ENCODE assay signal across 13 cellular contexts in the genomic region with DNA sequence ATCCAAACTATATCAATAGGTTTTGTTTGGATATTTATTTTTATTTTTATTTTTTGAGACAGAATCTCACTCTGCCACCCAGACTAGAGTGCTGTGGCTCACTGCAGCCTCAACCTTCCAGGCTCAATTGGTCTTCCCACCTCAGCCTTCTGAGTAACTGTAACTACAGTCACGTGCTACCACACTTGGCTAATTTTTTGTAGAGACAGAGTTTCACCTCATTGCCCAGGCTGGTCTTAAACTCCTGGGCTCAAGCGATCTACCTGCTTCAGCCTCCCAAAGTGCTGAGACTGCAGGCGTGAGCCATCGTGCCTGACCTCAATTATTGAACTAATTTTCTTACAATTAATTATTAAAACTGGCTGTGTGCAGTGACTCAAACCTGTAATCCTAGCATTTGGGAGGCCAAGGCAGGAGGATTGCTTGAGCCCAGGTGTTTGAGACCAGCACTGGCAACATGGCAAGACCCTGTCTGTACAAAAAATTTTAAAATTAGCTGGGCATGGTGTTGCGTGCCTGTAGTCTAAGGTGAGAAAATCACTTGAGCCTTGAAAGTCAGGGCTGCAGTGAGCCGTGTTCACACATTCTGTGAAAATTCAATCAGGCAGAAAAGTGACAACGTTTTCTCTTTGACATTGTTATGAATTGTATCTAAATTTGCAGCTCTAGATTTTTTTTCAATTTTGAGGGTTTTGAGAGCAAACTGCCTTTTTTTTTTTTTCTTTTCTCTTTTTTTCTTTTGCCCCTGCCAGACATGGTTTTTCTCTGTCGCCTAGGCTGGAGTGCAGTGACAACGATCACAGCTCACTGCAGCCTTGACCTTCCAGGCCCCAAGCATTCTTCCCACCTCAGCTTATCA.
A peak's percentile ranks its signal among the peaks of the same experiment; 100 is the strongest.
DNase-seq lines count a peak whose midpoint lies in the region; ATAC-seq and TF ChIP-seq lines count a peak whose summit lies in the region.
"Had no signal": no experiment of that assay in that cellular context is flagged by ENCODE, and none has a peak within 500 bp of the region (broad histone marks: within the 10 kb centered on the region; RNA-seq: fewer than 3 reads in every experiment).

No MANE protein-coding gene starts in this region.

- no peak for TF ChIP-seq EP300 in gastroesophageal sphincter (IDR thresholded peaks at IDR 0.05)

- no peaks in the 10 kb centered on the region for H3K4me1 Mint-ChIP-seq in CD14-positive monocyte

- H3K9me3 Mint-ChIP-seq in CD14-positive monocyte: no peaks in the 10 kb centered on the region

- peaks cover 0 to 2% (median 0%) of the 10 kb centered on the region in 3 donors for H3K27me3 Mint-ChIP-seq in CD14-positive monocyte (ENCODE audit: low read depth in 3 of 3)

- no peak for TF ChIP-seq POLR2A in gastroesophageal sphincter (IDR thresholded peaks at IDR 0.05)

- H3K36me3 ChIP-seq in gastroesophageal sphincter: peaks cover 0 to 88% of the 10 kb centered on the region in 2 donors

- no peaks in the 10 kb centered on the region for H3K4me1 ChIP-seq in gastroesophageal sphincter

- TF ChIP-seq CTCF in CD14-positive monocyte (IDR thresholded peaks at IDR 0.05): no peak
- no peak for TF ChIP-seq CTCF in gastroesophageal sphincter (IDR thresholded peaks at IDR 0.05)

- DNase-seq in CD14-positive monocyte (ENCODE audit: low spot score) (no peak), cerebellum (ENCODE audit: low spot score) (no peak)
- no peak for DNase-seq in stimulated activated CD4-positive, alpha-beta T cell treated with anti-CD3 and anti-CD28 coated beads, Interleukin-1b, Interleukin-23, amount 100 ng/mL, for 48 hours
- DNase-seq: dermis blood vessel endothelial cell, HCEC 1CT, NCI-H2227 treated with DMSO at 0.1 percent for 48 hours had no signal

- no peak overlapping the region for H3K4me3 ChIP-seq in gastroesophageal sphincter
- H3K4me3 ChIP-seq: K562 had no signal

- no peak overlapping the region for H3K27ac ChIP-seq in gastroesophageal sphincter

- H3K27me3 ChIP-seq in gastroesophageal sphincter: no peaks in the 10 kb centered on the region

- H3K4me3 Mint-ChIP-seq in CD14-positive monocyte: no peak overlapping the region

- intact Hi-C loops in CD14-positive monocyte (cut with micrococcal nuclease): no loop called here

- H3K9me3 ChIP-seq in gastroesophageal sphincter: no peaks in the 10 kb centered on the region

- H3K36me3 Mint-ChIP-seq in CD14-positive monocyte: peaks cover 44 to 81% of the 10 kb centered on the region in 2 donors

- 87 to 89% methylated on average over 4 to 7 of the region's 9 CpGs for WGBS in gastroesophageal sphincter (ENCODE audit: low coverage in 1 of 2), 2 donors

- peak overlapping the region in 4 of 7 donors; percentile 35 to 65 (median 47) for H3K27ac Mint-ChIP-seq in CD14-positive monocyte

- peak; percentile 57 for ATAC-seq in GM19023 (IDR thresholded peaks at IDR 0.05; ENCODE audit: unreplicated experiment)
- ATAC-seq in HG02678 (IDR thresholded peaks at IDR 0.05; ENCODE audit: unreplicated experiment): peak; percentile 68
- peak; percentile 71 for ATAC-seq in HG03571 (IDR thresholded peaks at IDR 0.05; ENCODE audit: unreplicated experiment)
- no peak for ATAC-seq in esophagus mucosa
- ATAC-seq in gastroesophageal sphincter: no peak
- ATAC-seq: activated CD4-positive, CD25-positive, alpha-beta regulatory T cell treated with anti-CD3 and anti-CD28 coated beads, Interleukin-2, amount 50 U/mL, for 24 hours; K562 had no signal

Comparison
In these comparisons a context has a peak if more than half of its experiments do, and no peak if none do; other contexts are left out.
1. ATAC-seq: peak in GM19023 (single experiment), HG02678 (single experiment) and HG03571 (single experiment); none in esophagus mucosa (single experiment) and gastroesophageal sphincter (single experiment).